ENCODE assay signal across 8 cellular contexts in the genomic region with DNA sequence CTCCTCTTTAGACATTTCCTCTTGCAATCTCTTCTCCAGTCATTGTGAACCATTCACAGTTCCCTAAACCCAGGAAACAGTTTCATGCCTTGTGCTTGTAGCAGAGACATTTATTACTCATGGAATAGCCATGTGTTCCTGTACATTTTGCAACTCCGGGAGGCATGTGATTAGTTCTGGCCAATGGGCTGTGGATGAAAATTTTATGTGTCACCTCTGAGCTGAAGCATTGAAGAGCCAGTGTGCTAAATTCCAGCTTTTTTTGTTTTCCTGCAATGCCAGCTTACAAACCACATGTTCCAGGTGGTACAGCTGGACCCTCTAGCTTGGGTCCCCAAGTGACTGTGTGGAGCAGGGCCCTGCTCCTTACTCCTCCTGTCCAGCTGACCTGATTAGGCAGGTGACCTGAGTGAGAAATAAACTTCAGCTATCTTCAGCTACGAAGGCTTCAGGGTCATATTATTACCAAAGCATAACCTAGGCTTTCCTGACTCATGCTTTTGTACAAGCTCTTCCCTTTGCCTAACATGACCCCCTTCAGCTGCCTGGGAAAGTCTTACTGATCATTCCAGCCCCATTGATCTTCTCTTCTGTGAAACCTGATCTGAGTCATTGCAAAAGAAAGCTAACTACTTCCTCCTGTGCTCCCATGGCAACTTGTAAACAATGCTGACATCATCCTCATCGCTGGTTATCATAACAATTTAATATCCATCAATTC.
DNase-seq lines count a peak whose midpoint lies in the region; ATAC-seq and FAIRE-seq lines count a peak whose summit lies in the region.

No MANE protein-coding gene starts in this region.

- DNase-seq in DMS153 treated with DMSO at 0.1 percent for 48 hours (lab: John Stamatoyannopoulos, UW; ENCODE audit: unreplicated experiment) (peak; percentile 29), RCC 7860 (ENCODE audit: low spot score) (peak; percentile 92), amniotic stem cell (lab: John Stamatoyannopoulos, UW) (peak; percentile 83), iPS-NIHi7 (ENCODE audit: extremely low spot score) (peak; percentile 57), NCI-H446 treated with DMSO at 0.1 percent for 48 hours (lab: John Stamatoyannopoulos, UW) (no peak)
- peak; percentile 11 to 53 for DNase-seq in stimulated activated CD8-positive, alpha-beta memory T cell treated with anti-CD3 and anti-CD28 coated beads, Interleukin-7, amount 100 ng/mL, for 48 hours (ENCODE audit: extremely low read depth in 1 of 2, low read depth in 1 of 2)

- ATAC-seq in GM21381 (IDR thresholded peaks at IDR 0.05; ENCODE audit: unreplicated experiment) (peak; percentile 89), HG03571 (IDR thresholded peaks at IDR 0.05; ENCODE audit: unreplicated experiment) (peak; percentile 88)

- peak; percentile 84 for FAIRE-seq in RCC 7860 (lab: Jason Lieb, UNC)
